Comparison of ENCODE assay signal across 24 cellular contexts in genomic region chrX:109350621-109351020, GRCh38.
DNase-seq lines count a peak whose midpoint lies in the region; ATAC-seq, FAIRE-seq and TF ChIP-seq lines count a peak whose summit lies in the region.
"Had no signal": no experiment of that assay in that cellular context is flagged by ENCODE, and none has a peak within 500 bp of the region (broad histone marks: within the 10 kb centered on the region; RNA-seq: fewer than 3 reads in every experiment).

No MANE protein-coding gene starts in this region.

- no peaks in the 10 kb centered on the region for H3K9me3 ChIP-seq in astrocyte (ENCODE audit: insufficient read depth, low read depth, low read length)
- H3K9me3 ChIP-seq: HAP-1, Peyer's patch, SJSA1 had no signal

- no peak overlapping the region for H3K4me3 ChIP-seq in astrocyte (ENCODE audit: insufficient read depth, low read depth, low read length)
- H3K4me3 ChIP-seq: GM23338, HAP-1, Peyer's patch, SJSA1 had no signal

- no peak overlapping the region for H3K27ac ChIP-seq in astrocyte (ENCODE audit: low read depth, low read length)
- H3K27ac ChIP-seq: C4-2B, Peyer's patch, SJSA1 had no signal

- H3K9ac ChIP-seq in astrocyte (ENCODE audit: low read length) = no peak overlapping the region

- no peak overlapping the region for H3K27ac Mint-ChIP-seq in astrocyte (ENCODE audit: unreplicated experiment)
- H3K27ac Mint-ChIP-seq in nephron progenitor cell = peak overlapping the region; percentile 49
- H3K27ac Mint-ChIP-seq: GM23338 had no signal

- no peak overlapping the region for H3K4me3 Mint-ChIP-seq in astrocyte (ENCODE audit: unreplicated experiment)
- no peak overlapping the region for H3K4me3 Mint-ChIP-seq in nephron progenitor cell
- no peak overlapping the region for H3K4me3 Mint-ChIP-seq in activated T-cell treated with anti-CD3 and anti-CD28 coated beads, Interleukin-2, amount 50 U/mL, for 4 hours
- H3K4me3 Mint-ChIP-seq: GM23338 had no signal

- no peaks in the 10 kb centered on the region for H3K27me3 ChIP-seq in astrocyte (ENCODE audit: insufficient read depth, low read length)
- H3K27me3 ChIP-seq: Peyer's patch, SJSA1 had no signal

- ATAC-seq in HG02798 (IDR thresholded peaks at IDR 0.05; ENCODE audit: poor library complexity, unreplicated experiment) = no peak
- ATAC-seq in activated T-cell treated with anti-CD3 and anti-CD28 coated beads, Interleukin-2, amount 50 U/mL, for 4 hours = no peak
- ATAC-seq: GM23338 had no signal

- no peak overlapping the region for H2AFZ ChIP-seq in astrocyte (ENCODE audit: low read depth, low read length)
- H2AFZ ChIP-seq: GM23338 had no signal

- peak; percentile 17 for FAIRE-seq in astrocyte (lab: Jason Lieb, UNC)
- FAIRE-seq: D721Med had no signal

- H3K79me2 ChIP-seq in astrocyte (ENCODE audit: insufficient read depth, low read length) = no peaks in the 10 kb centered on the region

- H3K36me3 ChIP-seq in astrocyte (ENCODE audit: insufficient read depth, low read length) = no peaks in the 10 kb centered on the region
- H3K36me3 ChIP-seq: HAP-1, Peyer's patch, SJSA1 had no signal

- H3K4me1 Mint-ChIP-seq in astrocyte (ENCODE audit: low read depth, unreplicated experiment) (peaks cover 19% of the 10 kb centered on the region), nephron progenitor cell (peaks cover 36% of the 10 kb centered on the region)
- H3K4me1 Mint-ChIP-seq in activated T-cell treated with anti-CD3 and anti-CD28 coated beads, Interleukin-2, amount 50 U/mL, for 4 hours (ENCODE audit: low read depth) = no peaks in the 10 kb centered on the region
- H3K4me1 Mint-ChIP-seq: GM23338 had no signal

- in situ Hi-C loops in GM13977 (cut with MboI; ENCODE audit: low pct_unique_long_range_greater_than_20kb, low sequenced_read_pairs, unreplicated experiment) = no loop called here

- H4K20me1 ChIP-seq in astrocyte (ENCODE audit: insufficient read depth, low read length) = no peaks in the 10 kb centered on the region

- DNase-seq in SIG-M5 treated with dmso at 0.1 percent for 504 hours (lab: John Stamatoyannopoulos, UW; ENCODE audit: unreplicated experiment) (peak; percentile 53), SIG-M5 (lab: John Stamatoyannopoulos, UW) (no peak), astrocyte (ENCODE audit: low read depth) (no peak), nephron progenitor cell (no peak), GM13977 (ENCODE audit: low spot score) (no peak)
- no peak for DNase-seq in activated T-cell treated with anti-CD3 and anti-CD28 coated beads, Interleukin-2, amount 50 U/mL, for 4 hours
- DNase-seq: AML-193; DMS53; GDM1; Kasumi-1; NCI-H1092 treated with DMSO at 0.1 percent for 48 hours; NCI-H146; NCI-H2029; NCI-H226; NCI-H510A treated with DMSO at 0.1 percent for 48 hours; NCI-H748 treated with DMSO at 0.1 percent for 48 hours; NK-92 treated with Interleukin-12 subunit alpha and Interleukin-12 subunit beta, amount 100 ng/mL, for 24 hours; Peyer's patch had no signal

- H3K4me1 ChIP-seq in astrocyte (ENCODE audit: insufficient read depth, low read length) = peaks cover 13% of the 10 kb centered on the region
- H3K4me1 ChIP-seq: HAP-1, Peyer's patch had no signal

- no peaks in the 10 kb centered on the region for H3K36me3 Mint-ChIP-seq in astrocyte (ENCODE audit: low read depth, unreplicated experiment)
- no peaks in the 10 kb centered on the region for H3K36me3 Mint-ChIP-seq in nephron progenitor cell (ENCODE audit: low read depth)
- no peaks in the 10 kb centered on the region for H3K36me3 Mint-ChIP-seq in activated T-cell treated with anti-CD3 and anti-CD28 coated beads, Interleukin-2, amount 50 U/mL, for 4 hours (ENCODE audit: insufficient read depth)

- H3K9me3 Mint-ChIP-seq in astrocyte (ENCODE audit: unreplicated experiment) = no peaks in the 10 kb centered on the region
- H3K9me3 Mint-ChIP-seq in nephron progenitor cell = no peaks in the 10 kb centered on the region
- H3K9me3 Mint-ChIP-seq in activated T-cell treated with anti-CD3 and anti-CD28 coated beads, Interleukin-2, amount 50 U/mL, for 4 hours = no peaks in the 10 kb centered on the region
- H3K9me3 Mint-ChIP-seq: GM23338 had no signal

- H3K27me3 Mint-ChIP-seq in astrocyte (ENCODE audit: low read depth, unreplicated experiment) (no peaks in the 10 kb centered on the region), nephron progenitor cell (ENCODE audit: low read depth, poor library complexity) (peaks cover 3% of the 10 kb centered on the region)
- no peaks in the 10 kb centered on the region for H3K27me3 Mint-ChIP-seq in activated T-cell treated with anti-CD3 and anti-CD28 coated beads, Interleukin-2, amount 50 U/mL, for 4 hours (ENCODE audit: low read depth)

- no peak for TF ChIP-seq CTCF in astrocyte (IDR thresholded peaks at IDR 0.05; ENCODE audit: insufficient read depth, low read depth, low read length)
- TF ChIP-seq CTCF in nephron progenitor cell (IDR thresholded peaks at IDR 0.05) = no peak
- no peak for TF ChIP-seq CTCF in GM13977 (IDR thresholded peaks at IDR 0.05; ENCODE audit: extremely low read depth, insufficient read depth, missing control alignments)

- no peak overlapping the region for H3K4me2 ChIP-seq in astrocyte (ENCODE audit: low read length)
- H3K4me2 ChIP-seq: GM23338 had no signal
